Comparison of ENCODE assay signal across 23 cellular contexts in the genomic region with DNA sequence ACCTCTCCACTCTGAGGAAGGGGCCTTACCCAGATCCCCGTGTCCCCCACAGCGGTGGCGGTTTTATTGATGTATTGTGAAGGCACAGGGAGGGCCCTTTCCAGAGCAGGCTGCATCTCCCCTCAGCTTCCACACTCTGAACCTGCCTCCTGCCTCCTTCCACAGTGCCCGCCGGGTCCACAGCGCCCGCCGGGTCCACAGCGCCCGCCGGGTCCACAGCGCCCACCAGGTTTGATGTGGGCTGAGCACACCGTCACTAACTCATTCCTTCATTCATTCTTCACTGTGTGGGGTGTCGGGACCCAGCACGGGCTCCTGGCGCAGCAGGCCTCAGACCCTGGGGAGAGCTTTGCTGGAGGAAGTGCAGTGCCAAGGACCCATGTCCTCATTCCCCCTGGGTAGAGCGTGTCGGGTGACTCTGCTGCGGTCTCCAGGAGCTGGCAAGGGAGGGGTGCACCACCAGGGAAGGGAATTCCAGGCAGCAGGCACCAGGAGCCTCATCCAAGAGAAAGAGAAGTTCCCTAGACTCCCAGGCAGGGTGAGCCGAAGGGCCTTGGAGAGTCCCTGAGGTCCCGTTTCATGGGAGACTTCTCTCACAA. TPM values are rescaled to one million over a fixed set of nuclear protein-coding genes. Genes with fewer than 3 reads are reported as not detected.
DNase-seq lines count a peak whose midpoint lies in the region; ATAC-seq, FAIRE-seq and TF ChIP-seq lines count a peak whose summit lies in the region.
"Had no signal": no experiment of that assay in that cellular context is flagged by ENCODE, and none has a peak within 500 bp of the region (broad histone marks: within the 10 kb centered on the region; RNA-seq: fewer than 3 reads in every experiment).

No MANE protein-coding gene starts in this region.

- peaks cover 50% of the 10 kb centered on the region for H3K4me1 Mint-ChIP-seq in CD4-positive, alpha-beta T cell (ENCODE audit: low read depth)

- TF ChIP-seq CTCF in CD4-positive, alpha-beta T cell (IDR thresholded peaks at IDR 0.05), result no peak
- TF ChIP-seq CTCF in body of pancreas (IDR thresholded peaks at IDR 0.05), result no peak
- no peak for TF ChIP-seq CTCF in osteoblast (IDR thresholded peaks at IDR 0.05; ENCODE audit: extremely low read depth, low read depth, low read length)

- CTCF ChIA-PET in CD4-positive, alpha-beta T cell (lab: Charles Lee), result no interaction called here

- H3K4me3 Mint-ChIP-seq in CD4-positive, alpha-beta T cell, result no peak overlapping the region
- H3K4me3 Mint-ChIP-seq: CD4-positive, CD25-positive, alpha-beta regulatory T cell; GM23338; IgD-negative memory B cell had no signal

- H3K79me2 ChIP-seq in osteoblast (ENCODE audit: insufficient read depth, low read length), result peaks cover 97% of the 10 kb centered on the region

- POLR2A ChIA-PET in CD4-positive, alpha-beta T cell (lab: Charles Lee), result interaction anchor here (0.7 to 0.9 kb wide), 2 partner anchors 23 to 36 kb away, joined by 3 read pairs; no protein-coding TSS in a partner anchor

- H3K4me3 ChIP-seq in body of pancreas (no peak overlapping the region), osteoblast (ENCODE audit: insufficient read depth, low read length) (no peak overlapping the region)
- H3K4me3 ChIP-seq: GM23338 had no signal

- H3K4me2 ChIP-seq in osteoblast (ENCODE audit: insufficient read depth, low read length), result no peak overlapping the region
- H3K4me2 ChIP-seq: GM23338 had no signal

- H3K9me3 Mint-ChIP-seq in CD4-positive, alpha-beta T cell, result no peaks in the 10 kb centered on the region
- H3K9me3 Mint-ChIP-seq: CD4-positive, CD25-positive, alpha-beta regulatory T cell; GM23338; IgD-negative memory B cell had no signal

- H3K27ac Mint-ChIP-seq in CD4-positive, alpha-beta T cell, result peak overlapping the region; percentile 17
- H3K27ac Mint-ChIP-seq: GM23338 had no signal

- H3K27me3 ChIP-seq in CD4-positive, alpha-beta T cell (ENCODE audit: control insufficient read depth, insufficient read depth, low read length), result no peaks in the 10 kb centered on the region
- no peaks in the 10 kb centered on the region for H3K27me3 ChIP-seq in body of pancreas
- no peaks in the 10 kb centered on the region for H3K27me3 ChIP-seq in osteoblast (ENCODE audit: insufficient read depth, low read length)

- H3K4me1 ChIP-seq in body of pancreas, result peaks cover 70% of the 10 kb centered on the region
- H3K4me1 ChIP-seq in osteoblast (ENCODE audit: insufficient read depth, low read length), result no peaks in the 10 kb centered on the region

- H2AFZ ChIP-seq in osteoblast (ENCODE audit: low read length), result no peak overlapping the region
- H2AFZ ChIP-seq: GM23338 had no signal

- no peak for TF ChIP-seq POLR2A in body of pancreas (IDR thresholded peaks at IDR 0.05)

- intact Hi-C loops in CD4-positive, alpha-beta T cell (cut with DNase I, micrococcal nuclease), result no loop called here
- intact Hi-C loops in body of pancreas (cut with DNase I), result no loop called here

- H3K27me3 Mint-ChIP-seq in CD4-positive, alpha-beta T cell, result no peaks in the 10 kb centered on the region
- H3K27me3 Mint-ChIP-seq: CD4-positive, CD25-positive, alpha-beta regulatory T cell; IgD-negative memory B cell had no signal

- no peak for FAIRE-seq in frontal cortex (lab: Jason Lieb, UNC)
- FAIRE-seq: GM19239, HTR-8/SVneo had no signal

- peaks cover 36% of the 10 kb centered on the region for H3K36me3 Mint-ChIP-seq in CD4-positive, alpha-beta T cell (ENCODE audit: low read depth)

- peaks cover 38% of the 10 kb centered on the region for H4K20me1 ChIP-seq in osteoblast (ENCODE audit: insufficient read depth, low read length)

- no peaks in the 10 kb centered on the region for H3K9me3 ChIP-seq in CD4-positive, alpha-beta T cell (ENCODE audit: control insufficient read depth, low read length)
- H3K9me3 ChIP-seq in body of pancreas (no peaks in the 10 kb centered on the region), osteoblast (ENCODE audit: low read depth, low read length) (no peaks in the 10 kb centered on the region)

- ATAC-seq in CD4-positive, alpha-beta T cell (ENCODE audit: poor library complexity), result no peak
- ATAC-seq in body of pancreas (no peak), HG02588 (IDR thresholded peaks at IDR 0.05; ENCODE audit: unreplicated experiment) (no peak)
- ATAC-seq: GM23338, HCT116 had no signal

- 88 to 92% methylated on average over 20 of the region's 21 CpGs for WGBS in body of pancreas, 2 donors

- H3K36me3 ChIP-seq in body of pancreas (replicated peaks in 1 of 2; ENCODE audit: insufficient read depth in 1 of 2, low read depth in 2 of 2) (no peaks in the 10 kb centered on the region), osteoblast (ENCODE audit: insufficient read depth, low read length) (peaks cover 6% of the 10 kb centered on the region)

- no peak overlapping the region for H3K27ac ChIP-seq in CD4-positive, alpha-beta T cell (ENCODE audit: low read depth, low read length)
- H3K27ac ChIP-seq in body of pancreas (peak overlapping the region in 3 of 4 donors; percentile 47 to 74 (median 72)), osteoblast (ENCODE audit: low read depth, low read length) (no peak overlapping the region)
- H3K27ac ChIP-seq: 22Rv1 had no signal

- peak; percentile 20 for DNase-seq in NCI-H2171 treated with DMSO at 0.1 percent for 48 hours (lab: John Stamatoyannopoulos, UW)
- DNase-seq in NCI-H2171 (lab: John Stamatoyannopoulos, UW), result no peak
- DNase-seq in CD4-positive, alpha-beta T cell, result no peak
- no peak for DNase-seq in body of pancreas
- peak; percentile 73 for DNase-seq in osteoblast (ENCODE audit: insufficient read length, low spot score, missing footprints)
- DNase-seq in retina, result no peak
- DNase-seq in frontal cortex (ENCODE audit: low spot score in 2 of 2), result no peak
- DNase-seq: CD4-positive, CD25-positive, alpha-beta regulatory T cell; DMS153; GDM1; MM.1S; NCI-H1092; NCI-H1436 treated with DMSO at 0.1 percent for 48 hours; NCI-H2029; NCI-H748 treated with DMSO at 0.1 percent for 48 hours; Right ventricle myocardium superior had no signal

RNA-seq across cellular contexts. Expression of gene HPCAL1, which starts 57.1 kb away (rescaled TPM):
- total RNA-seq in CD4-positive, alpha-beta T cell, result 10 to 100 TPM; 24.9 to 27.9 TPM
- total RNA-seq in body of pancreas, result 10 to 100 TPM; 41.0 to 66.3 TPM
- total RNA-seq in osteoblast, result 47.1 and 57.2 TPM in 2 replicates
- 26.5 TPM for total RNA-seq in frontal cortex

Comparison
In these comparisons a context has a peak if more than half of its experiments do, and no peak if none do; other contexts are left out.
1. DNase-seq: peak in NCI-H2171 treated with DMSO at 0.1 percent for 48 hours (single experiment) and osteoblast (single experiment); none in NCI-H2171 (single experiment), CD4-positive, alpha-beta T cell (0 of 10), body of pancreas (0 of 4), retina (single experiment) and frontal cortex (0 of 2).
2. H3K27ac ChIP-seq: peak in body of pancreas (3 of 4); none in CD4-positive, alpha-beta T cell (single experiment) and osteoblast (single experiment).